Comparison of ENCODE assay signal across 8 cellular contexts in the genomic region with DNA sequence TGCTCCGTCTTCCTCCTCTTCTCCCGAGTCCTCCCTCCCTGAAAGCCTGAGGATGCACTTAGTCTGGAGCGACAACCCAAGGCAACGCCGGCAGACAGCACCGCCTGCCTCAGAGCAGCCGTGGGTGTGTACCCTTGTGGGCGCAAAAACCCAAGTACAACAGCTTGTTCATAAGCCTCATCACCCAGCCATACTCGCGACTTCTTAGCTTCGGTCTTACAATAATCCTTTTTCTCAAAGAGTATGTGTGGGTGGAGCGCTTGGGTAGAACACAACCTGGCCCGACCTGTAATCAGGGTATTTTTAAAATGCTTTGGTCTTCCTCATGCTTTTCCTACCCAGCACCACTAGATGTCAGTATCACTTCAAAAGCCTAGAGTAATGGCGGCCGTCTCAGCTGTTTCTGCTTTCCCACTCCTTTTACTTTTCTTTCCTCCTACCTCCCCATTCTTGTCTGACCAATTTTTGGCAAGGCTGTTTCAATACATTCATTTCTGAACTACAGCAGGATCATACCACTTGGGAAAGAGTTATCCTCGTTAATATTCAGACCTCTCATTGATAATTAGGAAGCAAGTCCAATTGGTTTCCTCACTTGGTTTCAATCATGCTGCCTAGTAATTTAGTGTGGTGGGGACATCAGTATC.
DNase-seq lines count a peak whose midpoint lies in the region; ATAC-seq lines count a peak whose summit lies in the region.

No MANE protein-coding gene starts in this region.

- peaks cover 4 to 12% (median 8%) of the 10 kb centered on the region in 4 donors for H3K4me1 Mint-ChIP-seq in CD4-positive, CD25-positive, alpha-beta regulatory T cell
- peaks cover 12% of the 10 kb centered on the region for H3K4me1 Mint-ChIP-seq in activated CD4-positive, alpha-beta T cell treated with anti-CD3 and anti-CD28 coated beads, Interleukin-2, amount 10 ng/mL, durations not matched to agents 7 days and 5 days

- POLR2A ChIA-PET in activated CD4-positive, alpha-beta T cell treated with anti-CD3 and anti-CD28 coated beads, Interleukin-2, amount 10 ng/mL, durations not matched to agents 7 days and 5 days (lab: Charles Lee), result no interaction called here

- DNase-seq in CD4-positive, CD25-positive, alpha-beta regulatory T cell, result peak; percentile 25 to 78 (median 69)
- DNase-seq in NCI-H524 (lab: John Stamatoyannopoulos, UW) (peak; percentile 43 to 81), lung microvascular endothelial cell (ENCODE audit: low read depth in 2 of 2) (peak; percentile 71 to 76)
- DNase-seq in activated CD4-positive, alpha-beta T cell treated with anti-CD3 and anti-CD28 coated beads, Interleukin-2, amount 10 ng/mL, durations not matched to agents 7 days and 5 days, result peak; percentile 68
- peak in 2 of 3 donors; percentile 0 to 3 for DNase-seq in effector memory CD4-positive, alpha-beta T cell
- DNase-seq in stimulated activated CD8-positive, alpha-beta memory T cell treated with anti-CD3 and anti-CD28 coated beads, Interleukin-4, amount 100 ng/mL, for 48 hours, result peak; percentile 37

- peak overlapping the region; percentile 67 for H3K4me3 ChIP-seq in CD4-positive, CD25-positive, alpha-beta regulatory T cell (ENCODE audit: low read depth, low read length)
- H3K4me3 ChIP-seq in effector memory CD4-positive, alpha-beta T cell (ENCODE audit: insufficient read depth, low read depth, low read length, poor library complexity, severe bottlenecking), result peak overlapping the region; percentile 45

- no peaks in the 10 kb centered on the region for H3K9me3 ChIP-seq in CD4-positive, CD25-positive, alpha-beta regulatory T cell (ENCODE audit: control insufficient read depth in 2 of 2, low read length in 2 of 2)
- H3K9me3 ChIP-seq in effector memory CD4-positive, alpha-beta T cell (ENCODE audit: control insufficient read depth, low read length), result no peaks in the 10 kb centered on the region

- no peaks in the 10 kb centered on the region for H3K4me1 ChIP-seq in CD4-positive, CD25-positive, alpha-beta regulatory T cell (ENCODE audit: control insufficient read depth, insufficient read depth, low read length, poor library complexity, severe bottlenecking)
- H3K4me1 ChIP-seq in effector memory CD4-positive, alpha-beta T cell (ENCODE audit: control insufficient read depth, insufficient read depth, low read length, poor library complexity, severe bottlenecking), result peaks cover 5% of the 10 kb centered on the region

- H3K36me3 Mint-ChIP-seq in CD4-positive, CD25-positive, alpha-beta regulatory T cell, result peaks cover under 1% of the 10 kb centered on the region
- H3K36me3 Mint-ChIP-seq in activated CD4-positive, alpha-beta T cell treated with anti-CD3 and anti-CD28 coated beads, Interleukin-2, amount 10 ng/mL, durations not matched to agents 7 days and 5 days (ENCODE audit: low read depth), result peaks cover 11% of the 10 kb centered on the region

- no peaks in the 10 kb centered on the region for H3K36me3 ChIP-seq in CD4-positive, CD25-positive, alpha-beta regulatory T cell (ENCODE audit: control insufficient read depth, insufficient read depth, low read length)
- no peaks in the 10 kb centered on the region for H3K36me3 ChIP-seq in effector memory CD4-positive, alpha-beta T cell (ENCODE audit: control insufficient read depth, insufficient read depth, low read length)

- no peaks in the 10 kb centered on the region for H3K9me3 Mint-ChIP-seq in CD4-positive, CD25-positive, alpha-beta regulatory T cell
- H3K9me3 Mint-ChIP-seq in activated CD4-positive, alpha-beta T cell treated with anti-CD3 and anti-CD28 coated beads, Interleukin-2, amount 10 ng/mL, durations not matched to agents 7 days and 5 days, result no peaks in the 10 kb centered on the region

- H3K27ac ChIP-seq in CD4-positive, CD25-positive, alpha-beta regulatory T cell (ENCODE audit: insufficient read depth, low read length, poor library complexity, severe bottlenecking), result no peak overlapping the region
- no peak overlapping the region for H3K27ac ChIP-seq in effector memory CD4-positive, alpha-beta T cell (ENCODE audit: insufficient read depth, low read length, poor library complexity, severe bottlenecking)

- peak overlapping the region in 3 of 4 donors; percentile 45 to 80 (median 76) for H3K4me3 Mint-ChIP-seq in CD4-positive, CD25-positive, alpha-beta regulatory T cell
- peak overlapping the region; percentile 44 for H3K4me3 Mint-ChIP-seq in activated CD4-positive, alpha-beta T cell treated with anti-CD3 and anti-CD28 coated beads, Interleukin-2, amount 10 ng/mL, durations not matched to agents 7 days and 5 days

- ATAC-seq in CD4-positive, CD25-positive, alpha-beta regulatory T cell (ENCODE audit: low read depth in 2 of 2), result peak; percentile 92 to 93
- ATAC-seq in GM19397 (IDR thresholded peaks at IDR 0.05; ENCODE audit: unreplicated experiment) (peak; percentile 84), HG03460 (IDR thresholded peaks at IDR 0.05; ENCODE audit: unreplicated experiment) (peak; percentile 95)

- peaks cover 13% of the 10 kb centered on the region for H3K27me3 Mint-ChIP-seq in CD4-positive, CD25-positive, alpha-beta regulatory T cell
- no peaks in the 10 kb centered on the region for H3K27me3 Mint-ChIP-seq in activated CD4-positive, alpha-beta T cell treated with anti-CD3 and anti-CD28 coated beads, Interleukin-2, amount 10 ng/mL, durations not matched to agents 7 days and 5 days

- peaks cover 2% of the 10 kb centered on the region for H3K27me3 ChIP-seq in CD4-positive, CD25-positive, alpha-beta regulatory T cell (ENCODE audit: control insufficient read depth, insufficient read depth, low read length)
- H3K27me3 ChIP-seq in effector memory CD4-positive, alpha-beta T cell (replicated peaks; ENCODE audit: control insufficient read depth, insufficient read depth, low read length, poor library complexity, severe bottlenecking), result no peaks in the 10 kb centered on the region

- H3K27ac Mint-ChIP-seq in CD4-positive, CD25-positive, alpha-beta regulatory T cell, result peak overlapping the region; percentile 54 to 85 (median 79)
- peak overlapping the region; percentile 3 for H3K27ac Mint-ChIP-seq in activated CD4-positive, alpha-beta T cell treated with anti-CD3 and anti-CD28 coated beads, Interleukin-2, amount 10 ng/mL, durations not matched to agents 7 days and 5 days

- CTCF ChIA-PET in activated CD4-positive, alpha-beta T cell treated with anti-CD3 and anti-CD28 coated beads, Interleukin-2, amount 10 ng/mL, durations not matched to agents 7 days and 5 days (lab: Charles Lee), result interaction anchor here (0.6 to 2.6 kb wide), 11 partner anchors 20 to 867 kb away, joined by 3 to 13 read pairs (median 4); partner anchors contain the start of gene EPS8

Comparison
In these comparisons a context has a peak if more than half of its experiments do, and no peak if none do; other contexts are left out.
1. DNase-seq: peak in every context shown above with its lines; median percentile 74 in lung microvascular endothelial cell; 69 in CD4-positive, CD25-positive, alpha-beta regulatory T cell; 68 in activated CD4-positive, alpha-beta T cell treated with anti-CD3 and anti-CD28 coated beads, Interleukin-2, amount 10 ng/mL, durations not matched to agents 7 days and 5 days; 62 in NCI-H524; 37 in stimulated activated CD8-positive, alpha-beta memory T cell treated with anti-CD3 and anti-CD28 coated beads, Interleukin-4, amount 100 ng/mL, for 48 hours; 2 in effector memory CD4-positive, alpha-beta T cell.